11 cellular contexts compared by ENCODE assay signal in the genomic region with DNA sequence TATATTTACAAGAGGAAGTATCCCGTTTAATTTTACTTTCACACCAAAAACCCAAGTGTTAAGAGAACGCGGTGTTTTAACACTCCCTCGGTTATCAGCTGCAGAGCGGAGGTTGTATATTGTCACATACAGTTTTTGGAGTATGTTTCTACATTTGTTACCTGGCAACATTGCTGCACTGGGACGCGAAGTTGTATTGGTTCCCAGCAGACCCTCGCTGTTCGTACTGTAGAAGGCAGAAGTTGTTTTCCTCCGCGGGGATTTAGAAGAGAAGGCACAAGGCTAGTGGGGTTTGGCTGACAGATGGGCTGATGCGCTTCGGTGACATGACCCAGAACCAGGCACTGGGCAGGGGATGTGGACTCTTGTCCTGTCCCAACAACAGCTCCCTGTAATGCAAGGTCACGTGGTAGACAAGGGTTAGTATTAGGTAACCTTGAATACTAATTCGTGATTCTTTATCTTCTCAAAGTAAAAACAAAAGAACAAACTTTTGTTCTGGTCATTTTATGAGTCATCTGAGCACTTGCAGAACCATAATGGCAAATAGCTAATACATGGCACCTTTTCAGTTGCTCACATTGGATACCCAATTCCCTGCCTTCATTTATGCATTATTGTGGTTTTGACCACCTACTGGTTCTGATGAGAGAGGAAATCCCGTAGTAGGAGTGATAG.
A peak's percentile ranks its signal among the peaks of the same experiment; 100 is the strongest.
DNase-seq lines count a peak whose midpoint lies in the region; ATAC-seq lines count a peak whose summit lies in the region.
"Had no signal": no experiment of that assay in that cellular context is flagged by ENCODE, and none has a peak within 500 bp of the region (broad histone marks: within the 10 kb centered on the region; RNA-seq: fewer than 3 reads in every experiment).

No MANE protein-coding gene starts in this region.

- no peaks in the 10 kb centered on the region for H3K9me3 Mint-ChIP-seq in stimulated activated naive B cell treated with anti-CD40 and anti-IgM and Interleukin-4, amounts not matched to agents 10 μg/mL and 1 μg/mL and 100 μg/mL, for 72 hours

- peak overlapping the region; percentile 78 for H3K27ac Mint-ChIP-seq in stimulated activated naive B cell treated with anti-CD40 and anti-IgM and Interleukin-4, amounts not matched to agents 10 μg/mL and 1 μg/mL and 100 μg/mL, for 72 hours

- H3K4me3 Mint-ChIP-seq in stimulated activated naive B cell treated with anti-CD40 and anti-IgM and Interleukin-4, amounts not matched to agents 10 μg/mL and 1 μg/mL and 100 μg/mL, for 72 hours = no peak overlapping the region

- no peaks in the 10 kb centered on the region for H3K27me3 Mint-ChIP-seq in stimulated activated naive B cell treated with anti-CD40 and anti-IgM and Interleukin-4, amounts not matched to agents 10 μg/mL and 1 μg/mL and 100 μg/mL, for 72 hours

- ATAC-seq in GM19351 (IDR thresholded peaks at IDR 0.05; ENCODE audit: unreplicated experiment) (peak; percentile 36), HG03095 (IDR thresholded peaks at IDR 0.05; ENCODE audit: unreplicated experiment) (peak; percentile 27)
- ATAC-seq in stimulated activated naive B cell treated with anti-CD40 and anti-IgM and Interleukin-4, amounts not matched to agents 10 μg/mL and 1 μg/mL and 100 μg/mL, for 72 hours (replicated peaks) = peak; percentile 18 to 38

- H3K36me3 Mint-ChIP-seq in stimulated activated naive B cell treated with anti-CD40 and anti-IgM and Interleukin-4, amounts not matched to agents 10 μg/mL and 1 μg/mL and 100 μg/mL, for 72 hours = peaks cover 51 to 77% of the 10 kb centered on the region in 2 donors

- H3K4me1 Mint-ChIP-seq in stimulated activated naive B cell treated with anti-CD40 and anti-IgM and Interleukin-4, amounts not matched to agents 10 μg/mL and 1 μg/mL and 100 μg/mL, for 72 hours = peaks cover 56 to 68% of the 10 kb centered on the region in 2 donors

- H3K27ac ChIP-seq in caudate nucleus (ENCODE audit: low read depth, low read length) = peak overlapping the region; percentile 90
- H3K27ac ChIP-seq: SJSA1 had no signal

- DNase-seq in caudate nucleus (lab: John Stamatoyannopoulos, UW) (peak in 2 of 61 donors; percentile 17 to 29), UCSD-AML1 (lab: John Stamatoyannopoulos, UW; ENCODE audit: unreplicated experiment) (no peak), NCI-H510A treated with DMSO at 0.1 percent for 48 hours (lab: John Stamatoyannopoulos, UW) (no peak)
- no peak for DNase-seq in stimulated activated naive B cell treated with anti-CD40 and anti-IgM and Interleukin-4, amounts not matched to agents 10 μg/mL and 1 μg/mL and 100 μg/mL, for 72 hours
- DNase-seq in activated effector memory CD4-positive, alpha-beta T cell treated with Interleukin-2 at 50 U/mL for 16 hours = no peak
- DNase-seq: DND-41, kidney glomerular epithelial cell, NCI-H2107 had no signal
